In the genomic region with DNA sequence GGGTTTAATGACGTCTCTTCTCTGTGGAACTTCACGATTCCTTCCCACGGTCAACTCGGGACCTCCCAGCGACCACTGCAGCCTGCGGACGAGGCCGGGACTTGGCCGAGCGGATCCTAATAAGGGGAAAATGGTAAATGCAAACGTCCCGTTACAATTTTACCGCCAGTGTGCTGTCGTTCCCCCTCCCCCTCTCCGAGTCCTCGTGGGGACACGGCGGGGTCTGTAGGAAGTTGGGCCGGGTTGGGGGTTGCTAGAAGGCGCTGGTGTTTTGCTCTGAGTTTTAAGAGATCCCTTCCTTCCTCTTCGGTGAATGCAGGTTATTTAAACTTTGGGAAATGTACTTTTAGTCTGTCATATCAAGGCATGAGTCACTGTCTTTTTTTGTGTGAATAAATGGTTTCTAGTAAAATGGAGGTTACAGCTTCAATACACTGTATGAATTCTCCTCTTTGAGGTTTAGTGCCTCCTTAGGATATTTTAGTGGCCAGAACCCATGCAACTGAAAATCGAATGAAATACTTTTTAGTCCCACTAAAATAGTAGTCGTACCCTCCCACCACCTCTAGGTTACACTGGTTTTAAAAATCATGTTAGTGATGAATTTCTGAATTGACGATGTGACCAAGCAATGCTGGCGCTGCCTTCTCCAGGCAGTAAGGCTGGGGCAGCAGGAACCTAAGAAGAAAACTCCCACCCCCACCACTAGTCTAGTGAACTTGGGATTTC, we compare ENCODE assay signal across 19 cellular contexts. TPM values are rescaled to one million over a fixed set of nuclear protein-coding genes. Genes with fewer than 3 reads are reported as not detected.
DNase-seq lines count a peak whose midpoint lies in the region; ATAC-seq, FAIRE-seq and TF ChIP-seq lines count a peak whose summit lies in the region.
"Had no signal": no experiment of that assay in that cellular context is flagged by ENCODE, and none has a peak within 500 bp of the region (broad histone marks: within the 10 kb centered on the region; RNA-seq: fewer than 3 reads in every experiment).

No MANE protein-coding gene starts in this region.

- intact Hi-C loops in vagina (cut with DNase I): no loop called here
- intact Hi-C loops in pancreas (cut with DNase I): loop anchor here in 1 of 3 donors (10.0 kb wide), 1 partner anchor 755 kb away; no protein-coding TSS in a partner anchor

- no peaks in the 10 kb centered on the region for H3K9me3 Mint-ChIP-seq in activated naive CD8-positive, alpha-beta T cell (ENCODE audit: low read depth)
- peaks cover 11% of the 10 kb centered on the region for H3K9me3 Mint-ChIP-seq in activated naive CD8-positive, alpha-beta T cell treated with anti-CD3 and anti-CD28 coated beads, Interleukin-2, amount 50 U/mL, for 24 hours
- H3K9me3 Mint-ChIP-seq in memory B cell: peaks cover 5% of the 10 kb centered on the region
- H3K9me3 Mint-ChIP-seq: activated T-helper 2 cell treated with anti-CD3 and anti-CD28 coated beads, Interferon-gamma antibody, Interleukin-2, Interleukin-4, amounts not matched to agents 10 μg/mL and 5 μg/mL and 100 μg/mL, durations not matched to agents 14 hours and 24 hours and 36 hours had no signal

- H3K27me3 ChIP-seq in vagina (no peaks in the 10 kb centered on the region), pancreas (peaks cover 8 to 81% (median 23%) of the 10 kb centered on the region in 4 donors)

- peaks cover 61% of the 10 kb centered on the region for H3K27me3 Mint-ChIP-seq in activated naive CD8-positive, alpha-beta T cell
- H3K27me3 Mint-ChIP-seq in activated naive CD8-positive, alpha-beta T cell treated with anti-CD3 and anti-CD28 coated beads, Interleukin-2, amount 50 U/mL, for 24 hours: peaks cover 87% of the 10 kb centered on the region
- H3K27me3 Mint-ChIP-seq in T-helper 17 cell (peaks cover 82% of the 10 kb centered on the region), memory B cell (peaks cover 27% of the 10 kb centered on the region)

- H3K36me3 Mint-ChIP-seq in activated naive CD8-positive, alpha-beta T cell: peaks cover 2% of the 10 kb centered on the region
- peaks cover 7% of the 10 kb centered on the region for H3K36me3 Mint-ChIP-seq in activated naive CD8-positive, alpha-beta T cell treated with anti-CD3 and anti-CD28 coated beads, Interleukin-2, amount 50 U/mL, for 24 hours (ENCODE audit: low read depth)
- H3K36me3 Mint-ChIP-seq in T-helper 17 cell (ENCODE audit: low read depth) (peaks cover 6% of the 10 kb centered on the region), memory B cell (peaks cover 4% of the 10 kb centered on the region)

- no peaks in the 10 kb centered on the region for H3K36me3 ChIP-seq in vagina
- no peaks in the 10 kb centered on the region for H3K36me3 ChIP-seq in pancreas
- H3K36me3 ChIP-seq: BLaER1, brain microvascular endothelial cell, gastrocnemius medialis, thoracic aorta had no signal

- no peak for ATAC-seq in activated naive CD8-positive, alpha-beta T cell treated with anti-CD3 and anti-CD28 coated beads, Interleukin-2, amount 50 U/mL, for 24 hours
- ATAC-seq in T-helper 17 cell (no peak), memory B cell (ENCODE audit: low read depth) (no peak), pancreas (no peak), GM18498 (IDR thresholded peaks at IDR 0.05; ENCODE audit: unreplicated experiment) (no peak)
- ATAC-seq: gastrocnemius medialis, PC-3 had no signal

- 8 to 9% methylated on average over 25 of the region's 25 CpGs for WGBS in pancreas, 2 donors

- DNase-seq in activated naive CD8-positive, alpha-beta T cell treated with anti-CD3 and anti-CD28 coated beads, Interleukin-2, amount 50 U/mL, for 24 hours: no peak
- no peak for DNase-seq in T-helper 17 cell
- no peak for DNase-seq in memory B cell (ENCODE audit: low spot score in 2 of 2)
- DNase-seq in vagina (ENCODE audit: extremely low spot score in 2 of 2): no peak
- no peak for DNase-seq in pancreas
- DNase-seq in NCI-H2107 (lab: John Stamatoyannopoulos, UW): no peak
- DNase-seq: brain microvascular endothelial cell; effector CD4-positive, alpha-beta T cell; gastrocnemius medialis; mesendoderm; PC-3; stimulated activated CD4-positive, alpha-beta T cell treated with anti-CD3 and anti-CD28 coated beads, Interleukin-15, amount 100 ng/mL, for 24 hours had no signal

- H3K9me3 ChIP-seq in T-helper 17 cell (ENCODE audit: control insufficient read depth, low read length, poor library complexity, severe bottlenecking): peaks cover under 1% of the 10 kb centered on the region
- no peaks in the 10 kb centered on the region for H3K9me3 ChIP-seq in vagina
- no peaks in the 10 kb centered on the region for H3K9me3 ChIP-seq in pancreas
- H3K9me3 ChIP-seq: gastrocnemius medialis, thoracic aorta had no signal

- H3K4me1 ChIP-seq in vagina (peaks cover 57% of the 10 kb centered on the region), pancreas (peaks cover 0 to 3% (median 0%) of the 10 kb centered on the region in 3 donors)
- H3K4me1 ChIP-seq: BLaER1 had no signal

- H3K27ac ChIP-seq in vagina: no peak overlapping the region
- H3K27ac ChIP-seq in pancreas: no peak overlapping the region
- H3K27ac ChIP-seq: BLaER1, brain microvascular endothelial cell, gastrocnemius medialis, thoracic aorta had no signal

- peak overlapping the region; percentile 23 for H3K4me3 Mint-ChIP-seq in activated naive CD8-positive, alpha-beta T cell
- no peak overlapping the region for H3K4me3 Mint-ChIP-seq in activated naive CD8-positive, alpha-beta T cell treated with anti-CD3 and anti-CD28 coated beads, Interleukin-2, amount 50 U/mL, for 24 hours
- H3K4me3 Mint-ChIP-seq in T-helper 17 cell: peak overlapping the region; percentile 47
- no peak overlapping the region for H3K4me3 Mint-ChIP-seq in memory B cell

- H3K4me1 Mint-ChIP-seq in activated naive CD8-positive, alpha-beta T cell (ENCODE audit: low read depth): peaks cover 27% of the 10 kb centered on the region
- peaks cover 19% of the 10 kb centered on the region for H3K4me1 Mint-ChIP-seq in activated naive CD8-positive, alpha-beta T cell treated with anti-CD3 and anti-CD28 coated beads, Interleukin-2, amount 50 U/mL, for 24 hours
- H3K4me1 Mint-ChIP-seq in T-helper 17 cell: peaks cover 10% of the 10 kb centered on the region
- peaks cover 11% of the 10 kb centered on the region for H3K4me1 Mint-ChIP-seq in memory B cell

- peak overlapping the region; percentile 54 to 59 for H3K4me3 ChIP-seq in vagina
- H3K4me3 ChIP-seq in pancreas: no peak overlapping the region
- H3K4me3 ChIP-seq: BLaER1, gastrocnemius medialis, thoracic aorta had no signal

- H3K27ac Mint-ChIP-seq in activated naive CD8-positive, alpha-beta T cell: peak overlapping the region; percentile 25
- no peak overlapping the region for H3K27ac Mint-ChIP-seq in activated naive CD8-positive, alpha-beta T cell treated with anti-CD3 and anti-CD28 coated beads, Interleukin-2, amount 50 U/mL, for 24 hours
- H3K27ac Mint-ChIP-seq in T-helper 17 cell: peak overlapping the region; percentile 77
- H3K27ac Mint-ChIP-seq in memory B cell: peak overlapping the region; percentile 65
- H3K27ac Mint-ChIP-seq: activated T-helper 2 cell treated with anti-CD3 and anti-CD28 coated beads, Interferon-gamma antibody, Interleukin-2, Interleukin-4, amounts not matched to agents 10 μg/mL and 5 μg/mL and 100 μg/mL, durations not matched to agents 14 hours and 24 hours and 36 hours had no signal

- no peak for TF ChIP-seq POLR2A in vagina (IDR thresholded peaks at IDR 0.05)

- TF ChIP-seq CTCF in vagina (IDR thresholded peaks at IDR 0.05): no peak
- TF ChIP-seq CTCF in pancreas (IDR thresholded peaks at IDR 0.05): no peak

- FAIRE-seq in pancreas (lab: Jason Lieb, UNC): no peak

RNA-seq across cellular contexts. Expression of a gene that starts 2.3 kb away (rescaled TPM):
- not detected for total RNA-seq in T-helper 17 cell
- 19.4 TPM for total RNA-seq in vagina
- total RNA-seq in pancreas: not detected
- not detected for polyA plus RNA-seq in pancreas
- total RNA-seq: activated T-helper 2 cell treated with anti-CD3 and anti-CD28 coated beads, Interferon-gamma antibody, Interleukin-2, Interleukin-4, amounts not matched to agents 10 μg/mL and 5 μg/mL and 100 μg/mL, durations not matched to agents 14 hours and 24 hours and 36 hours; PC-3; thoracic aorta had no signal

RNA-seq across cellular contexts. Expression of a gene that starts 7.2 kb away (rescaled TPM):
- total RNA-seq in T-helper 17 cell (not detected), vagina (19.6 TPM), pancreas (not detected)
- not detected for polyA plus RNA-seq in pancreas
- total RNA-seq: activated T-helper 2 cell treated with anti-CD3 and anti-CD28 coated beads, Interferon-gamma antibody, Interleukin-2, Interleukin-4, amounts not matched to agents 10 μg/mL and 5 μg/mL and 100 μg/mL, durations not matched to agents 14 hours and 24 hours and 36 hours; PC-3; thoracic aorta had no signal

RNA-seq across cellular contexts. Expression of a gene that starts 9.8 kb away (rescaled TPM):
- not detected for total RNA-seq in T-helper 17 cell
- 1.7 TPM for total RNA-seq in vagina
- total RNA-seq in pancreas: not detected
- polyA plus RNA-seq in pancreas: not detected
- total RNA-seq: activated T-helper 2 cell treated with anti-CD3 and anti-CD28 coated beads, Interferon-gamma antibody, Interleukin-2, Interleukin-4, amounts not matched to agents 10 μg/mL and 5 μg/mL and 100 μg/mL, durations not matched to agents 14 hours and 24 hours and 36 hours; gastrocnemius medialis; HT1080; PC-3; posterior vena cava; thoracic aorta had no signal

RNA-seq across cellular contexts. Expression of a gene that starts 13.1 kb away (rescaled TPM):
- total RNA-seq in T-helper 17 cell: not detected
- total RNA-seq in vagina: 12.5 TPM
- under 1 TPM in 4 of 6 donors, not detected in 2; 0.12 to 0.47 (median 0.20) TPM for total RNA-seq in pancreas
- 1 to 10 TPM in 1 of 2 donors, under 1 TPM in 1; 0.49 to 1.1 TPM for polyA plus RNA-seq in pancreas
- total RNA-seq: activated T-helper 2 cell treated with anti-CD3 and anti-CD28 coated beads, Interferon-gamma antibody, Interleukin-2, Interleukin-4, amounts not matched to agents 10 μg/mL and 5 μg/mL and 100 μg/mL, durations not matched to agents 14 hours and 24 hours and 36 hours; PC-3 had no signal

RNA-seq across cellular contexts. Expression of a gene that starts 16.9 kb away (rescaled TPM):
- total RNA-seq in T-helper 17 cell (not detected), vagina (15.7 TPM), pancreas (not detected)
- not detected for polyA plus RNA-seq in pancreas
- total RNA-seq: activated T-helper 2 cell treated with anti-CD3 and anti-CD28 coated beads, Interferon-gamma antibody, Interleukin-2, Interleukin-4, amounts not matched to agents 10 μg/mL and 5 μg/mL and 100 μg/mL, durations not matched to agents 14 hours and 24 hours and 36 hours; gastrocnemius medialis; posterior vena cava; thoracic aorta had no signal

Comparison
In these comparisons a context has a peak if more than half of its experiments do, and no peak if none do; other contexts are left out.
1. H3K4me3 Mint-ChIP-seq: peak in activated naive CD8-positive, alpha-beta T cell (single experiment) and T-helper 17 cell (single experiment); none in activated naive CD8-positive, alpha-beta T cell treated with anti-CD3 and anti-CD28 coated beads, Interleukin-2, amount 50 U/mL, for 24 hours (single experiment) and memory B cell (single experiment).
2. H3K4me3 ChIP-seq: peak in vagina (2 of 2); none in pancreas (0 of 4).
3. RNA of a gene that starts 2.3 kb away (total RNA-seq): 19.4 TPM in vagina (single experiment); not detected in T-helper 17 cell and not detected in pancreas; every median in the first group is over 10 times any median in the second.
4. RNA of a gene that starts 7.2 kb away (total RNA-seq): 19.6 TPM in vagina (single experiment); not detected in T-helper 17 cell and not detected in pancreas; every median in the first group is over 10 times any median in the second.